In the genomic region with DNA sequence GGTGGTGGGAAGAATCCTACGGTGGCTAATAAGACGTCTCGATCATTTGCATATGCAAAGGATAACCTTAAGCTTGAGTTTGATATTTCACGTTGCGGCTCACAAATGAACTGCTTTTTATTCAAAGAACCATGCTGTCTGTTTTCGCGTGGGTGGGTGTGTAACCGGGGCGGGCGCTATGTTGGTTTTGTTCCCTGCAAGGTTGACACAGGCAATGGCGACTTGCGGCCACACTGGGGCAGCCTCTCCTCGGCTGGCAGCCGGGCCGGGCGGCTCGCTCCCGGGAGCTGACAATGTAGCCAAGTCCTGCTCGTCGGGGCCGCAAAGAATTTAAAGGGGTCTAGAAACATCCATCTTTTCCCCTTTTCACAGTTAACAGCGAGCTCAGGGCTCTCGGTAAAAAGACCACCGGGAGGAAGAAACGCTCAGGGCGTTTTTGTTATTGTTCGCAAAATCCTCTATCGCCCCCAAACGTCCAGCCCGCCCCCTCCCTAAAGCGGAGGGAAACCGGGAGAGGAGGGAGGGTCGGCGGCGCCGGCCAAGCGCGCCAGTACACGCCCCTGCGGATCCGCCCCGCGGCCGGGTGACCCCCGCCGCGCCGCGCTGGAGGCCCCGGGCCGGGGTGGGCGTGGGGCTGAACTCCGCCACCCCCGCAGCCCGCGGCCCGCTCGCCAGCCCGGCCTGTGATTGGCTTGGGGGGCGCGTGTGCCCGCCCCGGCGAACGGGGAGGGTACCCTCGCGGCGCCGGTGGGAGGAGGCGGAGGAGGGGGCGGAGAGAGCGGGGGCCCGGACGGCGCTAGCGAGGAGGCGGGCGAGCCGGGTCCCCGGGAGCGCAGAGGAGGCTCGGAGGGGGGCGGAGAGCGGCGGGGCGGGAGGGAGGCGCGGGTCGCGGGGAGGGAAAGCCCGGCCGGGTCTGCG, we compare ENCODE assay signal across 8 cellular contexts. TPM values are rescaled to one million over a fixed set of nuclear protein-coding genes. Genes with fewer than 3 reads are reported as not detected.
DNase-seq lines count a peak whose midpoint lies in the region; ATAC-seq and TF ChIP-seq lines count a peak whose summit lies in the region.

TSS of gene NEDD4L (plus strand) at position 775 of the 918 bp plus-strand sequence. CDS start 435 bp downstream, outside the sequence.

- H3K4me3 Mint-ChIP-seq in activated T-helper 17 cell treated with anti-CD3 and anti-CD28 coated beads, Interleukin-2, amount 50 U/mL, for 72 hours: peak within 1 kb of the TSS; percentile 88
- peak within 1 kb of the TSS; percentile 95 for H3K4me3 Mint-ChIP-seq in natural killer cell
- peak within 1 kb of the TSS; percentile 95 to 96 for H3K4me3 Mint-ChIP-seq in stimulated activated naive B cell treated with anti-CD40 and anti-IgM and Interleukin-4, amounts not matched to agents 10 μg/mL and 1 μg/mL and 100 μg/mL, for 72 hours

- peak within 1 kb of the TSS; percentile 64 for H3K4me3 ChIP-seq in fibroblast of mammary gland (ENCODE audit: control insufficient read depth, low read depth, low read length)

- DNase-seq in DMS79 (lab: John Stamatoyannopoulos, UW) (peak; percentile 64), KBM-7 (peak; percentile 85), RKO (ENCODE audit: low spot score) (peak; percentile 92), fibroblast of mammary gland (ENCODE audit: low read depth) (peak; percentile 77), natural killer cell (peak; percentile 56)
- peak; percentile 85 for DNase-seq in stimulated activated naive B cell treated with anti-CD40 and anti-IgM and Interleukin-4, amounts not matched to agents 10 μg/mL and 1 μg/mL and 100 μg/mL, for 72 hours

- in situ Hi-C loops in KBM-7 (cut with MboI; ENCODE audit: low pct_unique_long_range_greater_than_20kb, low sequenced_read_pairs): no loop called here

- peaks cover 35% of the 10 kb centered on the region for H3K27me3 Mint-ChIP-seq in activated T-helper 17 cell treated with anti-CD3 and anti-CD28 coated beads, Interleukin-2, amount 50 U/mL, for 72 hours
- H3K27me3 Mint-ChIP-seq in natural killer cell (ENCODE audit: low read depth in 2 of 2): peaks cover 13 to 19% of the 10 kb centered on the region in 2 donors
- H3K27me3 Mint-ChIP-seq in stimulated activated naive B cell treated with anti-CD40 and anti-IgM and Interleukin-4, amounts not matched to agents 10 μg/mL and 1 μg/mL and 100 μg/mL, for 72 hours: no peaks in the 10 kb centered on the region

- peaks cover 5% of the 10 kb centered on the region for H3K36me3 Mint-ChIP-seq in activated T-helper 17 cell treated with anti-CD3 and anti-CD28 coated beads, Interleukin-2, amount 50 U/mL, for 72 hours (ENCODE audit: low read depth)
- no peaks in the 10 kb centered on the region for H3K36me3 Mint-ChIP-seq in natural killer cell
- peaks cover 0 to 1% of the 10 kb centered on the region in 2 donors for H3K36me3 Mint-ChIP-seq in stimulated activated naive B cell treated with anti-CD40 and anti-IgM and Interleukin-4, amounts not matched to agents 10 μg/mL and 1 μg/mL and 100 μg/mL, for 72 hours

- intact Hi-C loops in natural killer cell (cut with micrococcal nuclease): loop anchor here (1.0 to 5.0 kb wide), 3 partner anchors 79 to 137 kb away; no protein-coding TSS in a partner anchor

- TF ChIP-seq CTCF in fibroblast of mammary gland (conservative IDR thresholded peaks at IDR 0.05; ENCODE audit: control insufficient read depth, insufficient read depth, low read depth, low read length): peak; percentile 73
- TF ChIP-seq CTCF in natural killer cell (IDR thresholded peaks at IDR 0.05): peak; percentile 73

- H3K9me3 Mint-ChIP-seq in activated T-helper 17 cell treated with anti-CD3 and anti-CD28 coated beads, Interleukin-2, amount 50 U/mL, for 72 hours: no peaks in the 10 kb centered on the region
- no peaks in the 10 kb centered on the region for H3K9me3 Mint-ChIP-seq in natural killer cell
- H3K9me3 Mint-ChIP-seq in stimulated activated naive B cell treated with anti-CD40 and anti-IgM and Interleukin-4, amounts not matched to agents 10 μg/mL and 1 μg/mL and 100 μg/mL, for 72 hours: no peaks in the 10 kb centered on the region

- no peak within 1 kb of the TSS for H3K27ac Mint-ChIP-seq in activated T-helper 17 cell treated with anti-CD3 and anti-CD28 coated beads, Interleukin-2, amount 50 U/mL, for 72 hours
- peak within 1 kb of the TSS; percentile 38 to 64 for H3K27ac Mint-ChIP-seq in natural killer cell
- H3K27ac Mint-ChIP-seq in stimulated activated naive B cell treated with anti-CD40 and anti-IgM and Interleukin-4, amounts not matched to agents 10 μg/mL and 1 μg/mL and 100 μg/mL, for 72 hours: peak within 1 kb of the TSS; percentile 86

- ATAC-seq in GM21737 (IDR thresholded peaks at IDR 0.05; ENCODE audit: unreplicated experiment) (peak; percentile 71), natural killer cell (peak; percentile 78 to 88 (median 79))
- ATAC-seq in activated T-helper 17 cell treated with anti-CD3 and anti-CD28 coated beads, Interleukin-2, amount 50 U/mL, for 72 hours (replicated peaks): peak; percentile 89
- peak; percentile 84 to 86 for ATAC-seq in stimulated activated naive B cell treated with anti-CD40 and anti-IgM and Interleukin-4, amounts not matched to agents 10 μg/mL and 1 μg/mL and 100 μg/mL, for 72 hours (replicated peaks)

- H3K4me1 Mint-ChIP-seq in activated T-helper 17 cell treated with anti-CD3 and anti-CD28 coated beads, Interleukin-2, amount 50 U/mL, for 72 hours: peaks cover 10% of the 10 kb centered on the region
- peaks cover 20 to 30% of the 10 kb centered on the region in 2 donors for H3K4me1 Mint-ChIP-seq in natural killer cell
- peaks cover 20 to 43% of the 10 kb centered on the region in 2 donors for H3K4me1 Mint-ChIP-seq in stimulated activated naive B cell treated with anti-CD40 and anti-IgM and Interleukin-4, amounts not matched to agents 10 μg/mL and 1 μg/mL and 100 μg/mL, for 72 hours

RNA-seq across cellular contexts. Expression of gene NEDD4L, which starts in this region (rescaled TPM):
- total RNA-seq in activated T-helper 17 cell treated with anti-CD3 and anti-CD28 coated beads, Interleukin-2, amount 50 U/mL, for 72 hours: 1 to 10 TPM; 6.5 to 8.0 TPM
- 10 to 100 TPM in 2 of 3 donors, 1 to 10 TPM in 1; 3.4 to 15.3 (median 14.3) TPM for total RNA-seq in natural killer cell

Comparison
In these comparisons a context has a peak if more than half of its experiments do, and no peak if none do; other contexts are left out.
1. Peak in every context shown above with its lines: DNase-seq, ATAC-seq and H3K4me3 ChIP-seq.